Comparison of ENCODE assay signal across 21 cellular contexts in the genomic region with DNA sequence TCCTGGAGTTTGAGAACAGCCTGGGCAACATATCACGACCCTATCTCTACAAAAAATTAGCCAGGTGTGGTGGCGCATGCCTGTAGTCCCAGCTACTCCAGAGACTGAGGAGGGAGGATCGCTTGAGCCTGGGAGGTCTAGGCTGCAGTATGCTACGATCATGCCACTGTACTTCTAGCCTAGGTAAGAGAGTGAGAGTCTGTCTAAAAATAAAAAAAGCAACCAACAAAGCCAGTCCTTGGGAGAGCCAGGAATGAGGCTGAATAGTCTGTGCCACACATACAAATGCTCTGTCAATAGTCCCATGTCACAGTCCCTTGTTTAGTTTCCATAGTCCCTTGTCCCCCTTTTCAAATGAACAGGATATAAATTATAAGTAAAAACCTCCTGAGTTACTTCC. TPM values are rescaled to one million over a fixed set of nuclear protein-coding genes. Genes with fewer than 3 reads are reported as not detected.
"Had no signal": no experiment of that assay in that cellular context is flagged by ENCODE, and none has a peak within 500 bp of the region (broad histone marks: within the 10 kb centered on the region; RNA-seq: fewer than 3 reads in every experiment).

No MANE protein-coding gene starts in this region.

- H3K27ac ChIP-seq: adrenal gland, SK-N-MC had no signal

- H3K27me3 ChIP-seq: adrenal gland had no signal

- H3K27ac Mint-ChIP-seq: activated CD8-positive, alpha-beta T cell treated with anti-CD3 and anti-CD28 coated beads for 36 hours; activated naive CD8-positive, alpha-beta T cell treated with anti-CD3 and anti-CD28 coated beads, Interleukin-2, amount 10 ng/mL, durations not matched to agents 7 days and 5 days; activated T-cell treated with anti-CD3 and anti-CD28 coated beads, Interleukin-2, amount 50 U/mL, for 72 hours; T-cell had no signal

- H3K9me3 ChIP-seq: adrenal gland had no signal

- H3K36me3 Mint-ChIP-seq: activated naive CD8-positive, alpha-beta T cell treated with anti-CD3 and anti-CD28 coated beads, Interleukin-2, amount 10 ng/mL, durations not matched to agents 7 days and 5 days; T-cell had no signal

- DNase-seq: activated CD4-positive, alpha-beta T cell treated with anti-CD3 and anti-CD28 coated beads, Interleukin-2, amount 50 U/mL, for 1 hour; activated CD4-positive, CD25-positive, alpha-beta regulatory T cell; activated CD8-positive, alpha-beta memory T cell treated with anti-CD3 and anti-CD28 coated beads, Interleukin-2, amount 50 U/mL, for 4 hours; activated CD8-positive, alpha-beta T cell treated with anti-CD3 and anti-CD28 coated beads for 36 hours; activated naive CD4-positive, alpha-beta T cell treated with anti-CD3 and anti-CD28 coated beads, Interleukin-2, amount 50 U/mL, for 16 hours; activated naive CD8-positive, alpha-beta T cell treated with anti-CD3 and anti-CD28 coated beads, Interleukin-2, amount 10 ng/mL, durations not matched to agents 7 days and 5 days; activated T-cell treated with anti-CD3 and anti-CD28 coated beads, Interleukin-2, amount 50 U/mL, for 72 hours; adrenal gland; anterior cingulate cortex; MM.1S; NCI-H1105; NCI-H1436; NCI-H1694 treated with DMSO at 0.1 percent for 48 hours; NCI-H2029 treated with DMSO at 0.1 percent for 48 hours; NCI-H510A treated with DMSO at 0.1 percent for 48 hours; NCI-H69; PC-3; T-cell; T-helper 2 cell; T1000 had no signal

- ATAC-seq: activated CD8-positive, alpha-beta T cell treated with anti-CD3 and anti-CD28 coated beads for 36 hours; activated T-cell treated with anti-CD3 and anti-CD28 coated beads, Interleukin-2, amount 50 U/mL, for 72 hours; PC-3; T-cell had no signal

- H3K4me1 Mint-ChIP-seq: activated naive CD8-positive, alpha-beta T cell treated with anti-CD3 and anti-CD28 coated beads, Interleukin-2, amount 10 ng/mL, durations not matched to agents 7 days and 5 days; T-cell had no signal

- H3K36me3 ChIP-seq: adrenal gland had no signal

- H3K4me3 Mint-ChIP-seq: activated CD8-positive, alpha-beta T cell treated with anti-CD3 and anti-CD28 coated beads for 36 hours; activated naive CD8-positive, alpha-beta T cell treated with anti-CD3 and anti-CD28 coated beads, Interleukin-2, amount 10 ng/mL, durations not matched to agents 7 days and 5 days; activated T-cell treated with anti-CD3 and anti-CD28 coated beads, Interleukin-2, amount 50 U/mL, for 72 hours; T-cell had no signal

- H3K9me3 Mint-ChIP-seq: activated CD8-positive, alpha-beta T cell treated with anti-CD3 and anti-CD28 coated beads for 36 hours; activated naive CD8-positive, alpha-beta T cell treated with anti-CD3 and anti-CD28 coated beads, Interleukin-2, amount 10 ng/mL, durations not matched to agents 7 days and 5 days; activated T-cell treated with anti-CD3 and anti-CD28 coated beads, Interleukin-2, amount 50 U/mL, for 72 hours; T-cell had no signal

- H3K4me3 ChIP-seq: adrenal gland, SK-N-MC had no signal

- H3K4me1 ChIP-seq: adrenal gland had no signal

RNA-seq across cellular contexts. Expression of a gene that starts 19.3 kb away (rescaled TPM):
- total RNA-seq: activated CD8-positive, alpha-beta T cell treated with anti-CD3 and anti-CD28 coated beads for 36 hours; activated naive CD8-positive, alpha-beta T cell treated with anti-CD3 and anti-CD28 coated beads, Interleukin-2, amount 10 ng/mL, durations not matched to agents 7 days and 5 days; activated T-cell treated with anti-CD3 and anti-CD28 coated beads, Interleukin-2, amount 50 U/mL, for 72 hours; adrenal gland; PC-3; T-cell had no signal
- polyA plus RNA-seq: adrenal gland had no signal
